In the genomic region with DNA sequence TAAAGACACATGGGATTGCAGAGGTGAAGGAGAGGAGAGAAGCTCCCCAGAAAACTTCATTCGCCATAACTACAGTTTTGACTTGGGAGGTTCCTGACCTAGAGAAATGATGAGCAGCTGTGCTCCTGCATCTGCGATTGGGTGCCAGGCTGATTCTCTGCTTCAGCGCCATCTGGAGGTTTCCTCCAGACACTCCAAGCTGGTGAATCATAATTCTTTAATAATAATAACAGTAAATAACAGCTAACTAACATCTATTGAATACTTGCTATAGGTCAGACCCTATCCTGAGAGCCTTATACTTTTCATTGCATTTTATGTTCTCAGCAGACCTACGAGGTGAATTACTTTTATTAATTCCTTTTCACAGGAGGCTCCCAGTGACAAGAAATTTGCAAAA, we compare ENCODE assay signal across 9 cellular contexts.
DNase-seq lines count a peak whose midpoint lies in the region; ATAC-seq and TF ChIP-seq lines count a peak whose summit lies in the region.
"Had no signal": no experiment of that assay in that cellular context is flagged by ENCODE, and none has a peak within 500 bp of the region (broad histone marks: within the 10 kb centered on the region; RNA-seq: fewer than 3 reads in every experiment).

No MANE protein-coding gene starts in this region.

- DNase-seq in AML-193 (lab: John Stamatoyannopoulos, UW) (peak; percentile 0 to 1), HS-27A (ENCODE audit: low read depth) (peak; percentile 31), SK-N-DZ (ENCODE audit: low spot score) (peak; percentile 42), iris pigment epithelial cell (ENCODE audit: low read depth) (peak; percentile 67), dedifferentiated amniotic fluid mesenchymal stem cell (ENCODE audit: extremely low spot score) (no peak), GM10266 (ENCODE audit: extremely low spot score) (no peak), 8988T (no peak)

- no peak for TF ChIP-seq CTCF in GM10266 (IDR thresholded peaks at IDR 0.05; ENCODE audit: control insufficient read depth, insufficient read depth, low read depth, missing control alignments)

- ATAC-seq in HG03442 (IDR thresholded peaks at IDR 0.05; ENCODE audit: unreplicated experiment): no peak
- ATAC-seq: GM12878 had no signal

Comparison
In these comparisons a context has a peak if more than half of its experiments do, and no peak if none do; other contexts are left out.
1. DNase-seq: peak in AML-193 (2 of 2), HS-27A (single experiment), SK-N-DZ (single experiment) and iris pigment epithelial cell (single experiment); none in dedifferentiated amniotic fluid mesenchymal stem cell (single experiment), GM10266 (single experiment) and 8988T (single experiment).